13 cellular contexts compared by ENCODE assay signal in genomic region chr5:161846731-161847130, GRCh38. TPM values are rescaled to one million over a fixed set of nuclear protein-coding genes. Genes with fewer than 3 reads are reported as not detected.
DNase-seq lines count a peak whose midpoint lies in the region; ATAC-seq, FAIRE-seq and TF ChIP-seq lines count a peak whose summit lies in the region.
"Had no signal": no experiment of that assay in that cellular context is flagged by ENCODE, and none has a peak within 500 bp of the region (broad histone marks: within the 10 kb centered on the region; RNA-seq: fewer than 3 reads in every experiment).

No MANE protein-coding gene starts in this region.

- no peaks in the 10 kb centered on the region for H3K4me1 ChIP-seq in NT2/D1 (ENCODE audit: insufficient read depth, insufficient read length)
- no peaks in the 10 kb centered on the region for H3K4me1 ChIP-seq in pancreas
- H3K4me1 ChIP-seq in prostate gland (replicated peaks) = no peaks in the 10 kb centered on the region
- H3K4me1 ChIP-seq in suprapubic skin = peaks cover 5% of the 10 kb centered on the region
- H3K4me1 ChIP-seq: gastrocnemius medialis had no signal

- ATAC-seq in pancreas = peak; percentile 55 to 80 (median 62)
- ATAC-seq in HG02885 (IDR thresholded peaks at IDR 0.05; ENCODE audit: poor library complexity, unreplicated experiment) = no peak
- ATAC-seq: gastrocnemius medialis had no signal

- intact Hi-C loops in pancreas (cut with DNase I) (no loop called here), prostate gland (cut with DNase I) (no loop called here)

- H3K27me3 ChIP-seq in H7 (ENCODE audit: control insufficient read depth, insufficient read depth, low read length) (peaks cover 23% of the 10 kb centered on the region), NT2/D1 (ENCODE audit: insufficient read depth, insufficient read length) (peaks cover 9% of the 10 kb centered on the region), pancreas (peaks cover 0 to 23% (median 4%) of the 10 kb centered on the region in 4 donors), prostate gland (replicated peaks; ENCODE audit: insufficient read depth) (no peaks in the 10 kb centered on the region), suprapubic skin (peaks cover 31% of the 10 kb centered on the region)

- no peaks in the 10 kb centered on the region for H3K36me3 ChIP-seq in H7 (replicated peaks; ENCODE audit: control insufficient read depth, insufficient read depth, low read length)
- no peaks in the 10 kb centered on the region for H3K36me3 ChIP-seq in NT2/D1 (ENCODE audit: insufficient read depth, insufficient read length, low read length)
- no peaks in the 10 kb centered on the region for H3K36me3 ChIP-seq in pancreas
- H3K36me3 ChIP-seq in prostate gland = no peaks in the 10 kb centered on the region
- H3K36me3 ChIP-seq in suprapubic skin = no peaks in the 10 kb centered on the region
- H3K36me3 ChIP-seq: gastrocnemius medialis had no signal

- 4 to 7% methylated on average over 5 of the region's 5 CpGs for WGBS in pancreas, 2 donors
- 4% methylated on average over 5 of the region's 5 CpGs for WGBS in prostate gland
- 6% methylated on average over 5 of the region's 5 CpGs for WGBS in suprapubic skin

- H3K27ac ChIP-seq in pancreas (no peak overlapping the region), prostate gland (no peak overlapping the region), suprapubic skin (no peak overlapping the region)
- H3K27ac ChIP-seq: coronary artery, gastrocnemius medialis had no signal

- H3K9me3 ChIP-seq in NT2/D1 (ENCODE audit: insufficient read depth, low read length) (no peaks in the 10 kb centered on the region), pancreas (no peaks in the 10 kb centered on the region), prostate gland (no peaks in the 10 kb centered on the region), suprapubic skin (no peaks in the 10 kb centered on the region)
- H3K9me3 ChIP-seq: gastrocnemius medialis had no signal

- H3K4me3 ChIP-seq in H7 (ENCODE audit: insufficient read depth, low read depth, low read length) (peak overlapping the region; percentile 56), NT2/D1 (ENCODE audit: insufficient read length, low read depth) (no peak overlapping the region), epithelial cell of esophagus (ENCODE audit: low read length) (no peak overlapping the region), pancreas (no peak overlapping the region), prostate gland (no peak overlapping the region), suprapubic skin (no peak overlapping the region)
- H3K4me3 ChIP-seq: coronary artery, gastrocnemius medialis had no signal

- H3K9ac ChIP-seq in NT2/D1 (ENCODE audit: insufficient read length, low read depth) = no peak overlapping the region

- no peak for FAIRE-seq in pancreas (lab: Jason Lieb, UNC)
- FAIRE-seq: small intestine had no signal

- TF ChIP-seq CTCF in epithelial cell of esophagus (IDR thresholded peaks at IDR 0.05; ENCODE audit: insufficient read depth, low read depth, low read length, missing control alignments) (no peak), pancreas (IDR thresholded peaks at IDR 0.05) (no peak), prostate gland (IDR thresholded peaks at IDR 0.05) (no peak), suprapubic skin (IDR thresholded peaks at IDR 0.05) (no peak)

- no peak for TF ChIP-seq POLR2A in prostate gland (IDR thresholded peaks at IDR 0.05)
- no peak for TF ChIP-seq POLR2A in suprapubic skin (IDR thresholded peaks at IDR 0.05)

- TF ChIP-seq EP300 in suprapubic skin (IDR thresholded peaks at IDR 0.05) = no peak

- DNase-seq in H7 (peak; percentile 46), NT2/D1 (ENCODE audit: low read depth, low spot score) (peak; percentile 38), epithelial cell of esophagus (ENCODE audit: low read depth) (peak; percentile 57), pancreas (peak in 2 of 6 donors; percentile 10 to 28), prostate gland (ENCODE audit: low spot score) (no peak), suprapubic skin (ENCODE audit: low spot score in 2 of 2) (no peak)
- DNase-seq: activated B cell treated with CpG ODN at 0.5 μM for 24 hours; activated effector memory CD4-positive, alpha-beta T cell treated with anti-CD3 and anti-CD28 coated beads, Interleukin-2, amount 50 U/mL, for 16 hours; gastrocnemius medialis; NCI-H1417 treated with DMSO at 0.1 percent for 48 hours; small intestine had no signal

RNA-seq across cellular contexts. Expression of gene GABRA1, which starts 1.2 kb away (rescaled TPM):
- 0.76 and 1.4 TPM in 2 replicates for total RNA-seq in H7 (2014; rRNA removed; shearing (Covaris generic))
- total RNA-seq in pancreas = under 1 TPM in 1 of 6 donors, not detected in 5; 0.16 TPM
- under 1 TPM in 1 of 2 donors, not detected in 1; 0.45 TPM for polyA plus RNA-seq in pancreas
- total RNA-seq in prostate gland = under 1 TPM; 0.23 to 0.77 TPM
- total RNA-seq in suprapubic skin = not detected
- total RNA-seq: activated B cell treated with CpG ODN at 0.5 μM for 24 hours, gastrocnemius medialis had no signal

Comparison
In these comparisons a context has a peak if more than half of its experiments do, and no peak if none do; other contexts are left out.
1. DNase-seq: peak in H7 (single experiment), NT2/D1 (single experiment) and epithelial cell of esophagus (single experiment); none in prostate gland (single experiment) and suprapubic skin (0 of 2).